1 cellular context compared by ENCODE assay signal in the genomic region with DNA sequence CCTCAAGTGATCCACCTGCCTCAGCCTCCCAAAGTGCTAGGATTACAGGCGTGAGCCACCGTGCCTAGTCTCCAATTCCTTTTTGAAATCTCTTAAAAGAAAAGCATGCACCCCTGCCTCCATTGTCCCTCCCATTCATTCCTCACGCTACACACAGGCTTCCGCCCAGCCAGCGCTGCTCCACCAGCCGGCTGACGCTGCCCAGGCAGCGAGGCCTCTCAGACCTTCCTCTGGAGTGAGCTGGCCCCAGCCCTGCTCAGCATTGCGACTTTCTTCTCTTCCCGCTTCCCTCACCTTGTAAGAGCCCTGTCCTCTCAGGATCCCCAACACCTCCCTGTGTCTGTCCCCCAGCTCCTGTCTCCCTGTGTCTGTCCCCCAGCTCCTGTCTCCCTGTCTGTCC.
TF ChIP-seq lines count a peak whose summit lies in the region.

No MANE protein-coding gene starts in this region.

TF ChIP-seq in HEK293T, 16 proteins besides CTCF, POLR2A, EP300 and RAD21 (continued from another document):
- TF ChIP-seq, protein P1, sequence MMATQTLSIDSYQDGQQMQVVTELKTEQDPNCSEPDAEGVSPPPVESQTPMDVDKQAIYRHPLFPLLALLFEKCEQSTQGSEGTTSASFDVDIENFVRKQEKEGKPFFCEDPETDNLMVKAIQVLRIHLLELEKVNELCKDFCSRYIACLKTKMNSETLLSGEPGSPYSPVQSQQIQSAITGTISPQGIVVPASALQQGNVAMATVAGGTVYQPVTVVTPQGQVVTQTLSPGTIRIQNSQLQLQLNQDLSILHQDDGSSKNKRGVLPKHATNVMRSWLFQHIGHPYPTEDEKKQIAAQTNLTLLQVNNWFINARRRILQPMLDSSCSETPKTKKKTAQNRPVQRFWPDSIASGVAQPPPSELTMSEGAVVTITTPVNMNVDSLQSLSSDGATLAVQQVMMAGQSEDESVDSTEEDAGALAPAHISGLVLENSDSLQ (IDR thresholded peaks at IDR 0.05), result no peak
- TF ChIP-seq NFRKB (IDR thresholded peaks at IDR 0.05) (no peak), ZNF384 (IDR thresholded peaks at IDR 0.05) (no peak), TARDBP (IDR thresholded peaks at IDR 0.05) (no peak), HDGF (IDR thresholded peaks at IDR 0.05; ENCODE audit: borderline replicate concordance) (no peak), FOXA1 (IDR thresholded peaks at IDR 0.05) (no peak), FOXM1 (IDR thresholded peaks at IDR 0.05; ENCODE audit: borderline replicate concordance) (no peak), SP1 (IDR thresholded peaks at IDR 0.05) (no peak), LEF1 (IDR thresholded peaks at IDR 0.05; ENCODE audit: borderline replicate concordance) (no peak), ARNT (IDR thresholded peaks at IDR 0.05) (no peak), L3MBTL2 (conservative IDR thresholded peaks at IDR 0.05) (no peak), SUZ12 (IDR thresholded peaks at IDR 0.05) (no peak), ELF4 (IDR thresholded peaks at IDR 0.05) (no peak)
TF ChIP-seq in HEK293T: peak in this region for 0.
